Comparison of ENCODE assay signal across 22 cellular contexts in genomic region chr18:78965260-78965659, GRCh38. TPM values are rescaled to one million over a fixed set of nuclear protein-coding genes. Genes with fewer than 3 reads are reported as not detected.
A peak's percentile ranks its signal among the peaks of the same experiment; 100 is the strongest.
DNase-seq lines count a peak whose midpoint lies in the region; ATAC-seq and TF ChIP-seq lines count a peak whose summit lies in the region.
"Had no signal": no experiment of that assay in that cellular context is flagged by ENCODE, and none has a peak within 500 bp of the region (broad histone marks: within the 10 kb centered on the region; RNA-seq: fewer than 3 reads in every experiment).

No MANE protein-coding gene starts in this region.

- no peak for ATAC-seq in natural killer cell
- ATAC-seq: GM12878, HCT116 had no signal

- H3K79me2 ChIP-seq in H9 (ENCODE audit: insufficient read depth, low read length) = no peaks in the 10 kb centered on the region
- H3K79me2 ChIP-seq in GM23248 (ENCODE audit: insufficient read depth) = no peaks in the 10 kb centered on the region

- no peak overlapping the region for H4K5ac ChIP-seq in H9 (ENCODE audit: insufficient read length, low read depth, low read length)

- H3K4me3 ChIP-seq in neuronal stem cell (ENCODE audit: low read length in 2 of 2) (no peak overlapping the region), vagina (no peak overlapping the region), mesenchymal stem cell (ENCODE audit: insufficient read depth in 1 of 2, low read depth in 1 of 2, low read length in 2 of 2) (no peak overlapping the region), GM23248 (no peak overlapping the region)
- H3K4me3 ChIP-seq: GM12878 had no signal

- H3K4me1 Mint-ChIP-seq in H9 (peaks cover 0 to 3% of the 10 kb centered on the region in 2 experiments; a peak in 1 of 4 replicates), natural killer cell (no peaks in the 10 kb centered on the region)
- H3K4me1 Mint-ChIP-seq: CD4-positive, CD25-positive, alpha-beta regulatory T cell; CD8-positive, alpha-beta memory T cell; IgD-negative memory B cell had no signal

- H3K27ac ChIP-seq in H9 (ENCODE audit: insufficient read length, low read depth, low read length) (no peak overlapping the region), neuronal stem cell (replicated peaks; ENCODE audit: low read length) (no peak overlapping the region), vagina (no peak overlapping the region), mesenchymal stem cell (ENCODE audit: low read length, poor library complexity, severe bottlenecking) (no peak overlapping the region), GM23248 (no peak overlapping the region)

- H3F3A ChIP-seq in GM23248 (ENCODE audit: insufficient read depth) = no peaks in the 10 kb centered on the region

- no peak overlapping the region for H2BK20ac ChIP-seq in H9 (ENCODE audit: low read depth, low read length, poor library complexity, severe bottlenecking)

- no peak overlapping the region for H3K4me3 Mint-ChIP-seq in H9
- H3K4me3 Mint-ChIP-seq in natural killer cell = no peak overlapping the region
- H3K4me3 Mint-ChIP-seq: CD4-positive, CD25-positive, alpha-beta regulatory T cell; CD8-positive, alpha-beta memory T cell; HFFc6; IgD-negative memory B cell had no signal

- H3K4ac ChIP-seq in H9 (ENCODE audit: low read depth, low read length) (no peak overlapping the region), neuronal stem cell (ENCODE audit: low read length) (no peak overlapping the region), mesenchymal stem cell (ENCODE audit: low read depth in 1 of 2, low read length in 2 of 2) (no peak overlapping the region)

- H3K14ac ChIP-seq in H9 (ENCODE audit: insufficient read depth, low read length) = no peak overlapping the region
- no peak overlapping the region for H3K14ac ChIP-seq in neuronal stem cell (ENCODE audit: low read length)
- no peak overlapping the region for H3K14ac ChIP-seq in mesenchymal stem cell (ENCODE audit: low read length in 2 of 2)

- DNase-seq in H9 (peak; percentile 33), iPS-NIHi11 (ENCODE audit: low spot score) (peak; percentile 37), neuronal stem cell (ENCODE audit: low spot score) (no peak), vagina (ENCODE audit: extremely low spot score in 2 of 2) (peak; percentile 58 to 88), mesenchymal stem cell (no peak), natural killer cell (no peak), GM23248 (no peak)
- DNase-seq: ACHN; BE2C; C1 segment of cervical spinal cord; CD4-positive, CD25-positive, alpha-beta regulatory T cell; CD8-positive, alpha-beta memory T cell; COR-L47; DMS 273 treated with DMSO at 0.1 percent for 48 hours; DMS53; DND-41; EL; HFFc6 had no signal

- H3K9me3 Mint-ChIP-seq in H9 = peaks cover 18 to 19% of the 10 kb centered on the region in 2 experiments
- H3K9me3 Mint-ChIP-seq in natural killer cell = peaks cover 3 to 16% of the 10 kb centered on the region in 2 donors

- H2AK5ac ChIP-seq in H9 (ENCODE audit: insufficient read length, low read length) (no peak overlapping the region), neuronal stem cell (ENCODE audit: low read depth, low read length) (no peak overlapping the region), mesenchymal stem cell (ENCODE audit: low read length, severe bottlenecking) (no peak overlapping the region)

- H2BK5ac ChIP-seq in H9 (ENCODE audit: insufficient read length, low read length) (no peak overlapping the region), neuronal stem cell (ENCODE audit: low read length) (no peak overlapping the region), mesenchymal stem cell (ENCODE audit: low read depth, low read length, poor library complexity, severe bottlenecking) (no peak overlapping the region)

- no CpG with 5 or more reads among the region's 23 CpGs for WGBS in H9 (ENCODE audit: extremely low coverage, insufficient read length, low lambda C conversion rate)
- no CpG with 5 or more reads among the region's 23 CpGs for WGBS in neuronal stem cell (ENCODE audit: extremely low coverage in 2 of 2, insufficient read length in 2 of 2, insufficient replicate concordance in 1 of 2), 2 donors
- 87% methylated on average over 23 of the region's 23 CpGs for WGBS in mesenchymal stem cell
- 15 to 46% methylated on average over 10 to 23 of the region's 23 CpGs for WGBS in GM23248 (ENCODE audit: low coverage in 1 of 2, low lambda C conversion rate in 2 of 2, missing lambda C conversion rate in 2 of 2), 2 experiments

- H3K27me3 Mint-ChIP-seq in H9 (ENCODE audit: low read depth) (peaks cover 33% of the 10 kb centered on the region), natural killer cell (ENCODE audit: low read depth in 2 of 2) (peaks cover 11 to 13% of the 10 kb centered on the region in 2 donors)

- H3K27me3 ChIP-seq in H9 (ENCODE audit: insufficient read depth, low read length) (peaks cover under 1% of the 10 kb centered on the region; the same call in 1 of the 2 replicates), neuronal stem cell (ENCODE audit: control insufficient read depth in 3 of 3, insufficient read depth in 3 of 3, low read depth in 1 of 3, low read length in 3 of 3) (peaks cover 0 to 26% (median 0%) of the 10 kb centered on the region in 3 experiments), vagina (no peaks in the 10 kb centered on the region), mesenchymal stem cell (ENCODE audit: control insufficient read depth in 1 of 2, insufficient read depth in 1 of 2, low read length in 2 of 2) (peaks cover 0 to 7% of the 10 kb centered on the region in 2 experiments), GM23248 (replicated peaks; ENCODE audit: insufficient read depth) (no peaks in the 10 kb centered on the region)

- no peak overlapping the region for H2BK15ac ChIP-seq in H9 (ENCODE audit: low read depth, low read length)
- H2BK15ac ChIP-seq in neuronal stem cell (ENCODE audit: low read length) = no peak overlapping the region
- H2BK15ac ChIP-seq in mesenchymal stem cell (ENCODE audit: low read depth, poor library complexity, severe bottlenecking) = no peak overlapping the region

- H3K9ac ChIP-seq in H9 (ENCODE audit: extremely low read depth, insufficient read length, low read length) (no peak overlapping the region), neuronal stem cell (ENCODE audit: low read depth, low read length, poor library complexity) (no peak overlapping the region), mesenchymal stem cell (ENCODE audit: low read length) (no peak overlapping the region), GM23248 (no peak overlapping the region)

- H3K4me1 ChIP-seq in H9 (ENCODE audit: insufficient read depth, low read length) = no peaks in the 10 kb centered on the region
- no peaks in the 10 kb centered on the region for H3K4me1 ChIP-seq in neuronal stem cell (ENCODE audit: control insufficient read depth in 2 of 2, insufficient read depth in 1 of 2, low read depth in 1 of 2, low read length in 2 of 2)
- H3K4me1 ChIP-seq in vagina = no peaks in the 10 kb centered on the region
- no peaks in the 10 kb centered on the region for H3K4me1 ChIP-seq in mesenchymal stem cell (ENCODE audit: control insufficient read depth, insufficient read depth, low read depth, low read length)
- H3K4me1 ChIP-seq in GM23248 (ENCODE audit: insufficient read depth) = no peaks in the 10 kb centered on the region
- H3K4me1 ChIP-seq: BE2C had no signal

- no peaks in the 10 kb centered on the region for H3K36me3 ChIP-seq in neuronal stem cell (replicated peaks in 1 of 2; ENCODE audit: control insufficient read depth in 2 of 2, insufficient read depth in 2 of 2, low read length in 2 of 2)
- H3K36me3 ChIP-seq in vagina = no peaks in the 10 kb centered on the region
- H3K36me3 ChIP-seq in mesenchymal stem cell (ENCODE audit: control insufficient read depth in 1 of 2, insufficient read depth in 2 of 2, low read depth in 1 of 2, low read length in 2 of 2) = no peaks in the 10 kb centered on the region
- H3K36me3 ChIP-seq in GM23248 (ENCODE audit: low read depth) = no peaks in the 10 kb centered on the region
- H3K36me3 ChIP-seq: BE2C had no signal

- peaks cover 3% of the 10 kb centered on the region for H3K23me2 ChIP-seq in H9 (ENCODE audit: insufficient read length, low read depth, low read length, poor library complexity, severe bottlenecking)

- H2BK120ac ChIP-seq in H9 (ENCODE audit: low read depth, low read length, poor library complexity, severe bottlenecking) (no peak overlapping the region), neuronal stem cell (ENCODE audit: low read depth, low read length) (no peak overlapping the region), mesenchymal stem cell (ENCODE audit: low read depth, low read length) (no peak overlapping the region)

- H4K20me1 ChIP-seq in H9 (ENCODE audit: control insufficient read depth, insufficient read depth, insufficient read length) = no peaks in the 10 kb centered on the region
- no peaks in the 10 kb centered on the region for H4K20me1 ChIP-seq in GM23248 (ENCODE audit: insufficient read depth)

- in situ Hi-C loops in GM23248 (cut with MboI) = no loop called here

- H3K9me3 ChIP-seq in H9 (ENCODE audit: control insufficient read depth, low read depth, low read length) (no peaks in the 10 kb centered on the region), neuronal stem cell (replicated peaks in 1 of 2; ENCODE audit: control insufficient read depth in 2 of 2, insufficient read depth in 1 of 2, low read depth in 1 of 2, low read length in 2 of 2) (peaks cover 0 to 14% of the 10 kb centered on the region in 2 donors), vagina (no peaks in the 10 kb centered on the region), mesenchymal stem cell (ENCODE audit: control insufficient read depth, low read length) (no peaks in the 10 kb centered on the region), GM23248 (ENCODE audit: low read depth) (no peaks in the 10 kb centered on the region)
- H3K9me3 ChIP-seq: BE2C had no signal

- H3K36me3 Mint-ChIP-seq in H9 (ENCODE audit: insufficient read depth in 1 of 3, low read depth in 3 of 3) = peaks cover 3 to 15% (median 9%) of the 10 kb centered on the region in 3 experiments; a peak in 6 of 7 replicates
- no peaks in the 10 kb centered on the region for H3K36me3 Mint-ChIP-seq in natural killer cell
- H3K36me3 Mint-ChIP-seq: CD4-positive, CD25-positive, alpha-beta regulatory T cell; CD8-positive, alpha-beta memory T cell; IgD-negative memory B cell had no signal

- H3K79me1 ChIP-seq in H9 (ENCODE audit: insufficient read depth, low read depth, low read length, poor library complexity, severe bottlenecking) = no peaks in the 10 kb centered on the region
- H3K79me1 ChIP-seq in neuronal stem cell (ENCODE audit: low read depth, low read length) = no peaks in the 10 kb centered on the region
- no peaks in the 10 kb centered on the region for H3K79me1 ChIP-seq in mesenchymal stem cell (replicated peaks; ENCODE audit: low read length, poor library complexity, severe bottlenecking)

- H2BK12ac ChIP-seq in H9 (ENCODE audit: insufficient read length, low read depth, low read length) (no peak overlapping the region), neuronal stem cell (ENCODE audit: low read length) (no peak overlapping the region), mesenchymal stem cell (ENCODE audit: low read length in 2 of 2) (no peak overlapping the region)

- no peak overlapping the region for H4K91ac ChIP-seq in H9 (ENCODE audit: insufficient read length, low read depth, low read length)
- H4K91ac ChIP-seq in neuronal stem cell (ENCODE audit: low read depth, low read length, poor library complexity) = no peak overlapping the region
- no peak overlapping the region for H4K91ac ChIP-seq in mesenchymal stem cell (ENCODE audit: low read length)

- no peak overlapping the region for H4K8ac ChIP-seq in H9 (replicated peaks; ENCODE audit: insufficient read length, low read depth, low read length)
- H4K8ac ChIP-seq in neuronal stem cell (ENCODE audit: low read depth, low read length) = no peak overlapping the region
- no peak overlapping the region for H4K8ac ChIP-seq in mesenchymal stem cell (ENCODE audit: low read length)

- TF ChIP-seq CTCF in H9 (conservative IDR thresholded peaks at IDR 0.05) (no peak), vagina (IDR thresholded peaks at IDR 0.05) (no peak), natural killer cell (IDR thresholded peaks at IDR 0.05) (no peak)

- TF ChIP-seq POLR2A in vagina (IDR thresholded peaks at IDR 0.05) = no peak

- H3K23ac ChIP-seq in H9 (ENCODE audit: insufficient read length, low read depth, low read length) = no peak overlapping the region
- no peak overlapping the region for H3K23ac ChIP-seq in neuronal stem cell (ENCODE audit: low read depth, low read length, poor library complexity)
- no peak overlapping the region for H3K23ac ChIP-seq in mesenchymal stem cell (ENCODE audit: low read length in 2 of 2)

- H2AFZ ChIP-seq in H9 (ENCODE audit: low read length) = no peak overlapping the region
- no peak overlapping the region for H2AFZ ChIP-seq in neuronal stem cell (ENCODE audit: low read length)
- H2AFZ ChIP-seq in mesenchymal stem cell (ENCODE audit: low read depth, low read length) = no peak overlapping the region
- no peak overlapping the region for H2AFZ ChIP-seq in GM23248

- no peak overlapping the region for H3K56ac ChIP-seq in H9 (ENCODE audit: insufficient read length, low read depth, low read length)

- H3K4me2 ChIP-seq in H9 (ENCODE audit: insufficient read depth, insufficient read length, low read length) (no peak overlapping the region), neuronal stem cell (ENCODE audit: insufficient read depth, low read length, poor library complexity, severe bottlenecking) (no peak overlapping the region), mesenchymal stem cell (ENCODE audit: low read length, poor library complexity, severe bottlenecking) (no peak overlapping the region), GM23248 (ENCODE audit: unreplicated experiment) (no peak overlapping the region)

- H3K27ac Mint-ChIP-seq in H9 (no peak overlapping the region), natural killer cell (no peak overlapping the region)
- H3K27ac Mint-ChIP-seq: CD4-positive, CD25-positive, alpha-beta regulatory T cell; CD8-positive, alpha-beta memory T cell; HFFc6; IgD-negative memory B cell had no signal

- no peaks in the 10 kb centered on the region for H3K9me2 ChIP-seq in GM23248 (ENCODE audit: insufficient read depth)

- intact Hi-C loops in vagina (cut with DNase I) = no loop called here
- intact Hi-C loops in natural killer cell (cut with micrococcal nuclease) = no loop called here

- H3T11ph ChIP-seq in H9 (ENCODE audit: low read length) = no peak overlapping the region

- H3K18ac ChIP-seq in H9 (ENCODE audit: insufficient read length, low read depth, low read length) (no peak overlapping the region), neuronal stem cell (ENCODE audit: low read length) (peak overlapping the region; percentile 72), mesenchymal stem cell (ENCODE audit: low read depth in 1 of 2, low read length in 2 of 2) (no peak overlapping the region)

RNA-seq across cellular contexts. Expression of gene SALL3, which starts 14.4 kb away (rescaled TPM):
- total RNA-seq in H9 (2021) = 51.1 and 52.4 TPM in 2 replicates
- 10.3 TPM for polyA plus RNA-seq in neuronal stem cell (2013, experiment 1 of 2)
- polyA plus RNA-seq in neuronal stem cell (2013, experiment 2 of 2) = 10.9 TPM
- total RNA-seq in vagina = 7.4 TPM
- polyA plus RNA-seq in mesenchymal stem cell (2013, experiment 1 of 2) = not detected
- polyA plus RNA-seq in mesenchymal stem cell (2013, experiment 2 of 2) = not detected
- total RNA-seq in natural killer cell = not detected
- not detected in 2 replicates for total RNA-seq in GM23248 (2014; rRNA removed; shearing (Covaris generic))
- polyA plus RNA-seq in GM23248 (2016; fragmentation: Nextera tagmentation; extraction: Ambion mirVana) = not detected in 2 replicates
- total RNA-seq: CD4-positive, CD25-positive, alpha-beta regulatory T cell; CD8-positive, alpha-beta memory T cell; G401; HFFc6 had no signal
- polyA plus RNA-seq: CD4-positive, CD25-positive, alpha-beta regulatory T cell; CD8-positive, alpha-beta memory T cell; IgD-negative memory B cell had no signal

Comparison
In these comparisons a context has a peak if more than half of its experiments do, and no peak if none do; other contexts are left out.
1. DNase-seq: peak in H9 (single experiment), iPS-NIHi11 (single experiment) and vagina (2 of 2); none in neuronal stem cell (single experiment), mesenchymal stem cell (single experiment), natural killer cell (single experiment) and GM23248 (single experiment).